In the genomic region with DNA sequence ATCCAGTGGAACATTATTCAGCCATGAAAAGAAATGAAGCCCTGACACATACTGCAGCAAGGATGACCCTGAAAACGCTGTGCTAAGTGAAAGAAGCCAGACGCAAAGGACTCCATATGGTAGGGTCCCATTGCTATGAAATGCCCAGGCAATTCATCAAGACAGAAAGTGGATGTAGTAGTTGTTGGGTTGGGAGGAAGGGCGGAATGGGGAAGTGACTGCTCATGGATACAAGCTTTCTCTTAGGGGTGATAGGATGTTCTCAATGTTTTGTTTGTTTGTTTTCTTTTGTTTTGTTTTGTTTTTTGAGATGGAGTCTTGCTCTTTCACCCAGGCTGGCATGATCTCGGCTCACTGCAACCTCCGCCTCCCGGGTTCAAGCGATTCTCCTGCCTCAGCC, we compare ENCODE assay signal across 1 cellular context.
TF ChIP-seq lines count a peak whose summit lies in the region.

No MANE protein-coding gene starts in this region.

TF ChIP-seq in GM12878, 131 proteins besides CTCF, POLR2A, EP300 and RAD21:
- TF ChIP-seq SPI1 (IDR thresholded peaks at IDR 0.05; ENCODE audit: borderline replicate concordance, insufficient read depth, low read depth, low read length) (peak; percentile 33; the same call in 1 of the 2 replicates), POLR2AphosphoS2 (IDR thresholded peaks at IDR 0.05; ENCODE audit: low read depth, low read length) (no peak)
